ENCODE assay signal across 9 cellular contexts in the genomic region with DNA sequence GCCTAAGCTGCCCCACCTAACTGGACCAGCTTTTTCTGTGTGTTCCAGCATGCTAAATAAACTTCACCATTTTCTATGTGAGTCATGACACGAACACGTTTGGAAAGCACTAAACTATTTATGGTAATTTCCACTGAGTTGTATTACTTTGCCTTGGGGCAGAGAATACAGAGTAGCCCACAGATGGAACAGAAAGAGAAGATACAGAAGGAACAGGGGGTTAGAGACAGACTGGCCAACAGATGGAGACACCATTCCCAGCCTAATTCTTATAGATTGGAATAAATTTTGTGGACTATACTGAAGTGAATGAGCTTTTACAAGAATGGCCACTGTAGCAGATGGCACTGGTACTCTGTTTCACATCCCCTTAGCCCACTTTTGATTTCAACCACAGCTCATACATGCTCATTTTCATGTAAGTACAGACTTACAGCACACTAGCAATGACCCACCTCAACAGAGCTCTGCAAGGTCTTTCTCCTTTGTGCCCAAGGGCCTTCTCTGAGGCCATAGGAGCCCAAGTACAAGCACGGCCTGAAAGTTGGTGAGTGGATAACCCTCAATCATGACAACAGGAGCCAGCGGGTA. TPM values are rescaled to one million over a fixed set of nuclear protein-coding genes. Genes with fewer than 3 reads are reported as not detected.
DNase-seq lines count a peak whose midpoint lies in the region; ATAC-seq and TF ChIP-seq lines count a peak whose summit lies in the region.
"Had no signal": no experiment of that assay in that cellular context is flagged by ENCODE, and none has a peak within 500 bp of the region (broad histone marks: within the 10 kb centered on the region; RNA-seq: fewer than 3 reads in every experiment).

No MANE protein-coding gene starts in this region.

- DNase-seq in GM03348 (ENCODE audit: low spot score): peak; percentile 37
- DNase-seq in epithelial cell of esophagus (ENCODE audit: low read depth): peak; percentile 80
- DNase-seq in activated naive CD4-positive, alpha-beta T cell treated with anti-CD3 and anti-CD28 coated beads for 36 hours: no peak
- no peak for DNase-seq in NOMO-1 treated with dmso at 0.1 percent for 144 hours (lab: John Stamatoyannopoulos, UW; ENCODE audit: unreplicated experiment)
- no peak for DNase-seq in natural killer cell
- no peak for DNase-seq in Calu3
- DNase-seq: T1000 had no signal

- ATAC-seq in GM21390 (IDR thresholded peaks at IDR 0.05; ENCODE audit: unreplicated experiment) (peak; percentile 93), HG03432 (IDR thresholded peaks at IDR 0.05; ENCODE audit: unreplicated experiment) (peak; percentile 96), natural killer cell (no peak)

- no peaks in the 10 kb centered on the region for H3K4me1 Mint-ChIP-seq in activated naive CD4-positive, alpha-beta T cell treated with anti-CD3 and anti-CD28 coated beads for 36 hours (ENCODE audit: low read depth)
- H3K4me1 Mint-ChIP-seq in natural killer cell (peaks cover 6 to 7% of the 10 kb centered on the region in 2 donors), Calu3 (ENCODE audit: low read depth, unreplicated experiment) (peaks cover 12% of the 10 kb centered on the region)

- no peak overlapping the region for H3K4me3 Mint-ChIP-seq in activated naive CD4-positive, alpha-beta T cell treated with anti-CD3 and anti-CD28 coated beads for 36 hours
- H3K4me3 Mint-ChIP-seq in natural killer cell (no peak overlapping the region), Calu3 (ENCODE audit: low read depth, unreplicated experiment) (no peak overlapping the region)

- TF ChIP-seq CTCF in epithelial cell of esophagus (IDR thresholded peaks at IDR 0.05; ENCODE audit: insufficient read depth, low read depth, low read length, missing control alignments): no peak
- TF ChIP-seq CTCF in natural killer cell (IDR thresholded peaks at IDR 0.05): no peak
- TF ChIP-seq CTCF in Calu3 (IDR thresholded peaks at IDR 0.05; ENCODE audit: unreplicated experiment): no peak

- H3K4me3 ChIP-seq in epithelial cell of esophagus (ENCODE audit: low read length): no peak overlapping the region

- intact Hi-C loops in activated naive CD4-positive, alpha-beta T cell treated with anti-CD3 and anti-CD28 coated beads for 36 hours (cut with micrococcal nuclease): no loop called here
- intact Hi-C loops in natural killer cell (cut with micrococcal nuclease) (no loop called here), Calu3 (cut with micrococcal nuclease; ENCODE audit: unreplicated experiment) (no loop called here)

- H3K27ac Mint-ChIP-seq in activated naive CD4-positive, alpha-beta T cell treated with anti-CD3 and anti-CD28 coated beads for 36 hours: no peak overlapping the region
- H3K27ac Mint-ChIP-seq in natural killer cell (no peak overlapping the region), Calu3 (ENCODE audit: unreplicated experiment) (no peak overlapping the region)

- CTCF ChIA-PET in activated naive CD4-positive, alpha-beta T cell treated with anti-CD3 and anti-CD28 coated beads for 36 hours (lab: Charles Lee): interaction anchor here (0.6 to 1.2 kb wide), 2 partner anchors 10 to 13 kb away, joined by 3 read pairs; partner anchors contain the start of gene NT5DC1
- CTCF ChIA-PET in Calu3 (lab: Charles Lee): interaction anchor here (0.9 to 1.5 kb wide), 3 partner anchors 10 to 77 kb away, joined by 3 to 5 read pairs (median 4); no protein-coding TSS in a partner anchor

- peaks cover 4% of the 10 kb centered on the region for H3K27me3 Mint-ChIP-seq in activated naive CD4-positive, alpha-beta T cell treated with anti-CD3 and anti-CD28 coated beads for 36 hours (ENCODE audit: low read depth)
- peaks cover 10 to 13% of the 10 kb centered on the region in 2 donors for H3K27me3 Mint-ChIP-seq in natural killer cell (ENCODE audit: low read depth in 2 of 2)
- H3K27me3 Mint-ChIP-seq in Calu3 (ENCODE audit: unreplicated experiment): no peaks in the 10 kb centered on the region

- no peaks in the 10 kb centered on the region for H3K9me3 Mint-ChIP-seq in activated naive CD4-positive, alpha-beta T cell treated with anti-CD3 and anti-CD28 coated beads for 36 hours
- H3K9me3 Mint-ChIP-seq in natural killer cell (no peaks in the 10 kb centered on the region), Calu3 (ENCODE audit: low read depth, unreplicated experiment) (no peaks in the 10 kb centered on the region)

- no peaks in the 10 kb centered on the region for H3K36me3 Mint-ChIP-seq in activated naive CD4-positive, alpha-beta T cell treated with anti-CD3 and anti-CD28 coated beads for 36 hours (ENCODE audit: low read depth)
- H3K36me3 Mint-ChIP-seq in natural killer cell (no peaks in the 10 kb centered on the region), Calu3 (ENCODE audit: insufficient read depth, unreplicated experiment) (no peaks in the 10 kb centered on the region)

- BruUV-seq in Calu3 (replicated peaks; lab: Mats Ljungman, UMichigan): no TSS peak

RNA-seq across cellular contexts. Expression of gene NT5DC1, which starts 13.1 kb away (rescaled TPM):
- total RNA-seq in activated naive CD4-positive, alpha-beta T cell treated with anti-CD3 and anti-CD28 coated beads for 36 hours: 10 to 100 TPM; 59.7 to 62.6 TPM
- total RNA-seq in natural killer cell (10 to 100 TPM; 19.1 to 29.4 (median 20.5) TPM), Calu3 (2022) (45.2 and 61.9 TPM in 2 replicates)

RNA-seq across cellular contexts. Expression of gene FRK, which starts 26.8 kb away (rescaled TPM):
- not detected for total RNA-seq in activated naive CD4-positive, alpha-beta T cell treated with anti-CD3 and anti-CD28 coated beads for 36 hours
- total RNA-seq in natural killer cell (not detected), Calu3 (2022) (21.1 and 21.2 TPM in 2 replicates)

RNA-seq across cellular contexts. Expression of gene COL10A1, which starts 38.4 kb away (rescaled TPM):
- not detected for total RNA-seq in activated naive CD4-positive, alpha-beta T cell treated with anti-CD3 and anti-CD28 coated beads for 36 hours
- total RNA-seq in natural killer cell: not detected
- not detected in 2 replicates for total RNA-seq in Calu3 (2022)

Comparison
In these comparisons a context has a peak if more than half of its experiments do, and no peak if none do; other contexts are left out.
1. DNase-seq: peak in GM03348 (single experiment) and epithelial cell of esophagus (single experiment); none in activated naive CD4-positive, alpha-beta T cell treated with anti-CD3 and anti-CD28 coated beads for 36 hours (single experiment), NOMO-1 treated with dmso at 0.1 percent for 144 hours (single experiment), natural killer cell (single experiment) and Calu3 (single experiment).
2. ATAC-seq: peak in GM21390 (single experiment) and HG03432 (single experiment); none in natural killer cell (0 of 3).
3. RNA of gene FRK, which starts 26.8 kb away (total RNA-seq): 21.1 to 21.2 TPM in Calu3; not detected in activated naive CD4-positive, alpha-beta T cell treated with anti-CD3 and anti-CD28 coated beads for 36 hours and not detected in natural killer cell; every median in the first group is over 10 times any median in the second.